In genomic region chr5:102754499-102755424, GRCh38 we compare ENCODE assay signal across 1 cellular context.
TF ChIP-seq lines count a peak whose summit lies in the region.

PAM (plus strand) TSS chr5:102755305; CDS start chr5:102866196, 110,891 bp downstream.

TF ChIP-seq in HepG2, 621 proteins besides CTCF, POLR2A, EP300 and RAD21 (continued from another document and continues in another):
- TF ChIP-seq ZNF205 (CRISPR knock-in tag; IDR thresholded peaks at IDR 0.05) = no peak
- TF ChIP-seq ESRRA (CRISPR knock-in tag; IDR thresholded peaks at IDR 0.05; ENCODE audit: low read depth) = 0 out of 2 replicates have a peak, but pooled peaks have one; percentile 20
- TF ChIP-seq CC2D1A (CRISPR knock-in tag; IDR thresholded peaks at IDR 0.05) = no peak
- TF ChIP-seq ZGPAT (CRISPR knock-in tag; IDR thresholded peaks at IDR 0.05) = no peak
- TF ChIP-seq ZFP37 (CRISPR knock-in tag; IDR thresholded peaks at IDR 0.05; ENCODE audit: borderline replicate concordance) = no peak
- peak; percentile 59; the same call in 1 of the 2 replicates for TF ChIP-seq ZNF770 (CRISPR knock-in tag; IDR thresholded peaks at IDR 0.05)
- TF ChIP-seq MIXL1 (CRISPR knock-in tag; IDR thresholded peaks at IDR 0.05) = no peak
- TF ChIP-seq IKZF5 (CRISPR knock-in tag; IDR thresholded peaks at IDR 0.05) = peak; percentile 48; the same call in 1 of the 2 replicates
- no peak for TF ChIP-seq ELF4 (CRISPR knock-in tag; IDR thresholded peaks at IDR 0.05; ENCODE audit: borderline replicate concordance)
- no peak for TF ChIP-seq ZBTB39 (CRISPR knock-in tag; IDR thresholded peaks at IDR 0.05)
- no peak for TF ChIP-seq RARG (CRISPR knock-in tag; IDR thresholded peaks at IDR 0.05; ENCODE audit: low read depth)
- TF ChIP-seq TAF15 (IDR thresholded peaks at IDR 0.05; ENCODE audit: low read depth, low read length, poor library complexity, severe bottlenecking) = no peak
- TF ChIP-seq ZNF160 (CRISPR knock-in tag; IDR thresholded peaks at IDR 0.05) = no peak
- 0 out of 2 replicates have a peak, but pooled peaks have one; percentile 20 for TF ChIP-seq ZNF30 (CRISPR knock-in tag; IDR thresholded peaks at IDR 0.05)
- no peak for TF ChIP-seq DBP (CRISPR knock-in tag; IDR thresholded peaks at IDR 0.05; ENCODE audit: not compliant biosample characterization)
- TF ChIP-seq UBTF (CRISPR knock-in tag; IDR thresholded peaks at IDR 0.05) = peak; percentile 93; the same call in 1 of the 2 replicates
- TF ChIP-seq AGO2 (optimal IDR thresholded peaks at IDR 0.05; ENCODE audit: low read depth, low read length) = peak; percentile 27
- 0 out of 2 replicates have a peak, but pooled peaks have one; percentile 33 for TF ChIP-seq ZNF292 (CRISPR knock-in tag; IDR thresholded peaks at IDR 0.05; ENCODE audit: borderline replicate concordance, low read depth)
- peak; percentile 56 for TF ChIP-seq ZMAT3 (CRISPR knock-in tag; conservative IDR thresholded peaks at IDR 0.05)
- TF ChIP-seq SAFB2 (CRISPR knock-in tag; IDR thresholded peaks at IDR 0.05; ENCODE audit: borderline replicate concordance, low read depth) = 0 out of 2 replicates have a peak, but pooled peaks have one; percentile 41
- TF ChIP-seq KAT2B (IDR thresholded peaks at IDR 0.05; ENCODE audit: borderline replicate concordance, low read depth, low read length) = no peak
- TF ChIP-seq MED8 (CRISPR knock-in tag; IDR thresholded peaks at IDR 0.05; ENCODE audit: insufficient replicate concordance) = no peak
- TF ChIP-seq NBN (conservative IDR thresholded peaks at IDR 0.05) = no peak
- no peak for TF ChIP-seq TRIM24 (CRISPR knock-in tag; IDR thresholded peaks at IDR 0.05)
- TF ChIP-seq ATF7-NPFF (CRISPR knock-in tag; IDR thresholded peaks at IDR 0.05; ENCODE audit: low read depth) = peak; percentile 66; the same call in 1 of the 2 replicates
- TF ChIP-seq SAP130 (CRISPR knock-in tag; IDR thresholded peaks at IDR 0.05; ENCODE audit: low read depth) = peak; percentile 67
- no peak for TF ChIP-seq ZNF768 (CRISPR knock-in tag; IDR thresholded peaks at IDR 0.05)
- TF ChIP-seq FOXK1 (CRISPR knock-in tag; IDR thresholded peaks at IDR 0.05; ENCODE audit: borderline replicate concordance, low read depth) = no peak
- no peak for TF ChIP-seq SMARCC2 (IDR thresholded peaks at IDR 0.05)
- TF ChIP-seq KLF15 (CRISPR knock-in tag; IDR thresholded peaks at IDR 0.05; ENCODE audit: borderline replicate concordance) = no peak; the same call in 1 of the 2 replicates
- TF ChIP-seq ZNF709 (CRISPR knock-in tag; IDR thresholded peaks at IDR 0.05) = peak; percentile 80
- no peak for TF ChIP-seq ASH2L (IDR thresholded peaks at IDR 0.05; ENCODE audit: insufficient read length, low read depth, low read length)
- TF ChIP-seq SALL2 (CRISPR knock-in tag; IDR thresholded peaks at IDR 0.05) = 0 out of 2 replicates have a peak, but pooled peaks have one; percentile 35
- TF ChIP-seq POLR2G (IDR thresholded peaks at IDR 0.05; ENCODE audit: low read depth, low read length) = peak; percentile 54
- TF ChIP-seq ZNF263 (CRISPR knock-in tag; IDR thresholded peaks at IDR 0.05) = no peak
- no peak for TF ChIP-seq SNRNP70 (IDR thresholded peaks at IDR 0.05; ENCODE audit: low read depth, low read length)
- TF ChIP-seq ZNF841 (CRISPR knock-in tag; IDR thresholded peaks at IDR 0.05; ENCODE audit: borderline replicate concordance) = peak; percentile 51; the same call in 1 of the 2 replicates
- peak; percentile 73; the same call in 1 of the 2 replicates for TF ChIP-seq HES4 (CRISPR knock-in tag; IDR thresholded peaks at IDR 0.05; ENCODE audit: borderline replicate concordance)
- TF ChIP-seq AHR (CRISPR knock-in tag; IDR thresholded peaks at IDR 0.05) = 0 out of 2 replicates have a peak, but pooled peaks have one; percentile 9
- peak; percentile 29; the same call in 1 of the 2 replicates for TF ChIP-seq KDM2A (CRISPR knock-in tag; IDR thresholded peaks at IDR 0.05; ENCODE audit: borderline replicate concordance, low read depth)
- TF ChIP-seq NFE2 (CRISPR knock-in tag; IDR thresholded peaks at IDR 0.05) = no peak
- no peak for TF ChIP-seq KDM3A (CRISPR knock-in tag; IDR thresholded peaks at IDR 0.05; ENCODE audit: low read depth)
- peak; percentile 5; the same call in 1 of the 2 replicates for TF ChIP-seq DR1 (CRISPR knock-in tag; IDR thresholded peaks at IDR 0.05)
- TF ChIP-seq ZNF451 (CRISPR knock-in tag; IDR thresholded peaks at IDR 0.05) = 0 out of 2 replicates have a peak, but pooled peaks have one; percentile 41
- no peak for TF ChIP-seq ZSCAN30 (CRISPR knock-in tag; IDR thresholded peaks at IDR 0.05)
- no peak for TF ChIP-seq NKX3-1 (CRISPR knock-in tag; IDR thresholded peaks at IDR 0.05)
- TF ChIP-seq ZNF737 (CRISPR knock-in tag; IDR thresholded peaks at IDR 0.05; ENCODE audit: borderline replicate concordance) = no peak
- TF ChIP-seq SALL1 (CRISPR knock-in tag; IDR thresholded peaks at IDR 0.05) = no peak
- no peak for TF ChIP-seq ZNF44 (CRISPR knock-in tag; IDR thresholded peaks at IDR 0.05)
- no peak for TF ChIP-seq LRRFIP1 (CRISPR knock-in tag; conservative IDR thresholded peaks at IDR 0.05)
- TF ChIP-seq TBX2 (CRISPR knock-in tag; IDR thresholded peaks at IDR 0.05; ENCODE audit: borderline replicate concordance) = no peak
- no peak for TF ChIP-seq MNT (IDR thresholded peaks at IDR 0.05)
- peak; percentile 35; the same call in 1 of the 2 replicates for TF ChIP-seq JUNB (CRISPR knock-in tag; IDR thresholded peaks at IDR 0.05; ENCODE audit: borderline replicate concordance)
- no peak for TF ChIP-seq ATRX (CRISPR knock-in tag; IDR thresholded peaks at IDR 0.05; ENCODE audit: borderline replicate concordance)
- no peak for TF ChIP-seq SIX4 (CRISPR knock-in tag; IDR thresholded peaks at IDR 0.05)
- TF ChIP-seq ZNF121 (CRISPR knock-in tag; IDR thresholded peaks at IDR 0.05) = no peak
- peak; percentile 70 for TF ChIP-seq IKZF4 (CRISPR knock-in tag; IDR thresholded peaks at IDR 0.05; ENCODE audit: borderline replicate concordance, low read depth, not compliant biosample characterization)
- TF ChIP-seq ZNF382 (CRISPR knock-in tag; IDR thresholded peaks at IDR 0.05; ENCODE audit: borderline replicate concordance) = no peak
- no peak for TF ChIP-seq IRX3 (CRISPR knock-in tag; IDR thresholded peaks at IDR 0.05; ENCODE audit: borderline replicate concordance, low read depth)
- TF ChIP-seq TMF1 (CRISPR knock-in tag; IDR thresholded peaks at IDR 0.05; ENCODE audit: low read depth) = no peak
- no peak for TF ChIP-seq SETDB1 (CRISPR knock-in tag; IDR thresholded peaks at IDR 0.05; ENCODE audit: borderline replicate concordance)
- no peak for TF ChIP-seq ZNF776 (CRISPR knock-in tag; IDR thresholded peaks at IDR 0.05)
- no peak for TF ChIP-seq ARHGAP35 (CRISPR knock-in tag; IDR thresholded peaks at IDR 0.05; ENCODE audit: borderline replicate concordance)
